In genomic region chr20:56143759-56144158, GRCh38 we compare ENCODE assay signal across 17 cellular contexts.
"Had no signal": no experiment of that assay in that cellular context is flagged by ENCODE, and none has a peak within 500 bp of the region (broad histone marks: within the 10 kb centered on the region; RNA-seq: fewer than 3 reads in every experiment).

No MANE protein-coding gene starts in this region.

- H3K27me3 ChIP-seq: esophagus muscularis mucosa, foreskin keratinocyte, left lung had no signal

- DNase-seq: dermis blood vessel endothelial cell; dorsolateral prefrontal cortex; effector CD4-positive, alpha-beta T cell; effector memory CD4-positive, alpha-beta T cell; foreskin keratinocyte; heart left ventricle; hippocampal formation; left cardiac atrium; left lung; left ventricle myocardium superior; lower lobe of right lung; mesenchymal stem cell; mucosa of descending colon; naive B cell had no signal

- H3K36me3 ChIP-seq: esophagus muscularis mucosa, gastroesophageal sphincter, heart left ventricle, left lung, lower lobe of right lung had no signal

- H3K27ac ChIP-seq: coronary artery, dorsolateral prefrontal cortex, esophagus muscularis mucosa, foreskin keratinocyte, gastroesophageal sphincter, heart left ventricle, left lung, lower lobe of right lung had no signal

- ATAC-seq: foreskin keratinocyte, gastroesophageal sphincter, heart left ventricle, left lung, left ventricle myocardium superior, lower lobe of right lung, mucosa of descending colon had no signal

- H3K4me1 ChIP-seq: esophagus muscularis mucosa, foreskin keratinocyte, gastroesophageal sphincter, heart left ventricle, left lung, lower lobe of right lung had no signal

- H3K4me3 ChIP-seq: coronary artery, dorsolateral prefrontal cortex, esophagus muscularis mucosa, gastroesophageal sphincter, heart left ventricle, left lung, lower lobe of right lung, mucosa of descending colon had no signal
